ENCODE assay signal across 1 cellular context in genomic region chr14:23360496-23360895, GRCh38.
TF ChIP-seq lines count a peak whose summit lies in the region.

No MANE protein-coding gene starts in this region.

TF ChIP-seq in HepG2, 621 proteins besides CTCF, POLR2A, EP300 and RAD21 (continues in another document):
- TF ChIP-seq ZNF510 (CRISPR knock-in tag; IDR thresholded peaks at IDR 0.05; ENCODE audit: low read depth) (no peak), ZNF124 (CRISPR knock-in tag; IDR thresholded peaks at IDR 0.05) (0 out of 2 replicates have a peak, but pooled peaks have one; percentile 28), ZNF350 (CRISPR knock-in tag; IDR thresholded peaks at IDR 0.05; ENCODE audit: borderline replicate concordance, low read depth) (peak; percentile 45; the same call in 1 of the 2 replicates), ZNF512B (CRISPR knock-in tag; IDR thresholded peaks at IDR 0.05; ENCODE audit: borderline replicate concordance) (peak; percentile 84; the same call in 1 of the 2 replicates), HMGXB3 (CRISPR knock-in tag; IDR thresholded peaks at IDR 0.05; ENCODE audit: borderline replicate concordance) (no peak), ZIK1 (CRISPR knock-in tag; IDR thresholded peaks at IDR 0.05; ENCODE audit: borderline replicate concordance, low read depth) (peak; percentile 62; the same call in 1 of the 2 replicates), XRCC5 (optimal IDR thresholded peaks at IDR 0.05; ENCODE audit: low read length) (peak; percentile 65), THYN1 (CRISPR knock-in tag; IDR thresholded peaks at IDR 0.05; ENCODE audit: borderline replicate concordance, low read depth) (0 out of 2 replicates have a peak, but pooled peaks have one; percentile 76), GTF3A (CRISPR knock-in tag; conservative IDR thresholded peaks at IDR 0.05) (no peak), PCBP1 (IDR thresholded peaks at IDR 0.05; ENCODE audit: borderline replicate concordance, low read depth, low read length) (peak; percentile 94), STAG1 (CRISPR knock-in tag; IDR thresholded peaks at IDR 0.05) (peak; percentile 67), THAP9 (CRISPR knock-in tag; IDR thresholded peaks at IDR 0.05; ENCODE audit: borderline replicate concordance) (0 out of 2 replicates have a peak, but pooled peaks have one; percentile 40), NRL (CRISPR knock-in tag; IDR thresholded peaks at IDR 0.05; ENCODE audit: borderline replicate concordance) (peak; percentile 36; the same call in 1 of the 2 replicates), IKZF4 (CRISPR knock-in tag; IDR thresholded peaks at IDR 0.05; ENCODE audit: borderline replicate concordance, low read depth, not compliant biosample characterization) (no peak), ZNF451 (CRISPR knock-in tag; IDR thresholded peaks at IDR 0.05) (0 out of 2 replicates have a peak, but pooled peaks have one; percentile 33), RXRA (CRISPR knock-in tag; IDR thresholded peaks at IDR 0.05) (peak; percentile 18; the same call in 1 of the 2 replicates), ZNF225 (CRISPR knock-in tag; IDR thresholded peaks at IDR 0.05) (peak; percentile 61; the same call in 1 of the 2 replicates), SALL1 (CRISPR knock-in tag; IDR thresholded peaks at IDR 0.05) (peak; percentile 52), HOXA3 (CRISPR knock-in tag; IDR thresholded peaks at IDR 0.05) (peak; percentile 32; the same call in 1 of the 2 replicates), EZH2 (conservative IDR thresholded peaks at IDR 0.05; ENCODE audit: low read depth, low read length) (no peak; the same call in 1 of the 2 replicates), ZNF224 (CRISPR knock-in tag; IDR thresholded peaks at IDR 0.05) (no peak), ZSCAN31 (CRISPR knock-in tag; IDR thresholded peaks at IDR 0.05; ENCODE audit: low read depth) (0 out of 2 replicates have a peak, but pooled peaks have one; percentile 31), ZBTB7B (CRISPR knock-in tag; IDR thresholded peaks at IDR 0.05) (peak; percentile 22; the same call in 1 of the 2 replicates), SIN3A (IDR thresholded peaks at IDR 0.05; ENCODE audit: borderline replicate concordance, low read depth, low read length) (no peak), NFIC (IDR thresholded peaks at IDR 0.05; ENCODE audit: low read length) (no peak), PRDM4 (CRISPR knock-in tag; IDR thresholded peaks at IDR 0.05; ENCODE audit: borderline replicate concordance) (no peak), PITX1 (CRISPR knock-in tag; IDR thresholded peaks at IDR 0.05) (0 out of 2 replicates have a peak, but pooled peaks have one; percentile 44), SNAPC2 (CRISPR knock-in tag; IDR thresholded peaks at IDR 0.05) (0 out of 2 replicates have a peak, but pooled peaks have one; percentile 51)
- TF ChIP-seq, protein P1, sequence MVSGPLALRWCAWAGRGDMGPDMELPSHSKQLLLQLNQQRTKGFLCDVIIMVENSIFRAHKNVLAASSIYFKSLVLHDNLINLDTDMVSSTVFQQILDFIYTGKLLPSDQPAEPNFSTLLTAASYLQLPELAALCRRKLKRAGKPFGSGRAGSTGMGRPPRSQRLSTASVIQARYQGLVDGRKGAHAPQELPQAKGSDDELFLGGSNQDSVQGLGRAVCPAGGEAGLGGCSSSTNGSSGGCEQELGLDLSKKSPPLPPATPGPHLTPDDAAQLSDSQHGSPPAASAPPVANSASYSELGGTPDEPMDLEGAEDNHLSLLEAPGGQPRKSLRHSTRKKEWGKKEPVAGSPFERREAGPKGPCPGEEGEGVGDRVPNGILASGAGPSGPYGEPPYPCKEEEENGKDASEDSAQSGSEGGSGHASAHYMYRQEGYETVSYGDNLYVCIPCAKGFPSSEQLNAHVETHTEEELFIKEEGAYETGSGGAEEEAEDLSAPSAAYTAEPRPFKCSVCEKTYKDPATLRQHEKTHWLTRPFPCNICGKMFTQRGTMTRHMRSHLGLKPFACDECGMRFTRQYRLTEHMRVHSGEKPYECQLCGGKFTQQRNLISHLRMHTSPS (CRISPR knock-in tag; IDR thresholded peaks at IDR 0.05; ENCODE audit: low read depth): peak; percentile 61
- TF ChIP-seq, protein P2, sequence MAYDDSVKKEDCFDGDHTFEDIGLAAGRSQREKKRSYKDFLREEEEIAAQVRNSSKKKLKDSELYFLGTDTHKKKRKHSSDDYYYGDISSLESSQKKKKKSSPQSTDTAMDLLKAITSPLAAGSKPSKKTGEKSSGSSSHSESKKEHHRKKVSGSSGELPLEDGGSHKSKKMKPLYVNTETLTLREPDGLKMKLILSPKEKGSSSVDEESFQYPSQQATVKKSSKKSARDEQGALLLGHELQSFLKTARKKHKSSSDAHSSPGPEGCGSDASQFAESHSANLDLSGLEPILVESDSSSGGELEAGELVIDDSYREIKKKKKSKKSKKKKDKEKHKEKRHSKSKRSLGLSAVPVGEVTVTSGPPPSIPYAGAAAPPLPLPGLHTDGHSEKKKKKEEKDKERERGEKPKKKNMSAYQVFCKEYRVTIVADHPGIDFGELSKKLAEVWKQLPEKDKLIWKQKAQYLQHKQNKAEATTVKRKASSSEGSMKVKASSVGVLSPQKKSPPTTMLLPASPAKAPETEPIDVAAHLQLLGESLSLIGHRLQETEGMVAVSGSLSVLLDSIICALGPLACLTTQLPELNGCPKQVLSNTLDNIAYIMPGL (CRISPR knock-in tag; IDR thresholded peaks at IDR 0.05; ENCODE audit: borderline replicate concordance in 1 of 2, low read depth in 1 of 2): 0 out of 4 replicates have a peak, but pooled peaks have one; percentile 39 to 44
- TF ChIP-seq, protein P3, sequence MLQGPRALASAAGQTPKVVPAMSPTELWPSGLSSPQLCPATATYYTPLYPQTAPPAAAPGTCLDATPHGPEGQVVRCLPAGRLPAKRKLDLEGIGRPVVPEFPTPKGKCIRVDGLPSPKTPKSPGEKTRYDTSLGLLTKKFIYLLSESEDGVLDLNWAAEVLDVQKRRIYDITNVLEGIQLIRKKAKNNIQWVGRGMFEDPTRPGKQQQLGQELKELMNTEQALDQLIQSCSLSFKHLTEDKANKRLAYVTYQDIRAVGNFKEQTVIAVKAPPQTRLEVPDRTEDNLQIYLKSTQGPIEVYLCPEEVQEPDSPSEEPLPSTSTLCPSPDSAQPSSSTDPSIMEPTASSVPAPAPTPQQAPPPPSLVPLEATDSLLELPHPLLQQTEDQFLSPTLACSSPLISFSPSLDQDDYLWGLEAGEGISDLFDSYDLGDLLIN (CRISPR knock-in tag; IDR thresholded peaks at IDR 0.05; ENCODE audit: borderline replicate concordance): 0 out of 2 replicates have a peak, but pooled peaks have one; percentile 23
- TF ChIP-seq, protein P4, sequence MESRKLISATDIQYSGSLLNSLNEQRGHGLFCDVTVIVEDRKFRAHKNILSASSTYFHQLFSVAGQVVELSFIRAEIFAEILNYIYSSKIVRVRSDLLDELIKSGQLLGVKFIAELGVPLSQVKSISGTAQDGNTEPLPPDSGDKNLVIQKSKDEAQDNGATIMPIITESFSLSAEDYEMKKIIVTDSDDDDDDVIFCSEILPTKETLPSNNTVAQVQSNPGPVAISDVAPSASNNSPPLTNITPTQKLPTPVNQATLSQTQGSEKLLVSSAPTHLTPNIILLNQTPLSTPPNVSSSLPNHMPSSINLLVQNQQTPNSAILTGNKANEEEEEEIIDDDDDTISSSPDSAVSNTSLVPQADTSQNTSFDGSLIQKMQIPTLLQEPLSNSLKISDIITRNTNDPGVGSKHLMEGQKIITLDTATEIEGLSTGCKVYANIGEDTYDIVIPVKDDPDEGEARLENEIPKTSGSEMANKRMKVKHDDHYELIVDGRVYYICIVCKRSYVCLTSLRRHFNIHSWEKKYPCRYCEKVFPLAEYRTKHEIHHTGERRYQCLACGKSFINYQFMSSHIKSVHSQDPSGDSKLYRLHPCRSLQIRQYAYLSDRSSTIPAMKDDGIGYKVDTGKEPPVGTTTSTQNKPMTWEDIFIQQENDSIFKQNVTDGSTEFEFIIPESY (CRISPR knock-in tag; IDR thresholded peaks at IDR 0.05): peak; percentile 44; the same call in 1 of the 2 replicates
